ENCODE assay signal across 27 cellular contexts in genomic region chr7:130191791-130192190, GRCh38. TPM values are rescaled to one million over a fixed set of nuclear protein-coding genes. Genes with fewer than 3 reads are reported as not detected.
A peak's percentile ranks its signal among the peaks of the same experiment; 100 is the strongest.
DNase-seq lines count a peak whose midpoint lies in the region; ATAC-seq, FAIRE-seq and TF ChIP-seq lines count a peak whose summit lies in the region.
"Had no signal": no experiment of that assay in that cellular context is flagged by ENCODE, and none has a peak within 500 bp of the region (broad histone marks: within the 10 kb centered on the region; RNA-seq: fewer than 3 reads in every experiment).

No MANE protein-coding gene starts in this region.

- peaks cover 4% of the 10 kb centered on the region for H3K79me2 ChIP-seq in OCI-LY3 (ENCODE audit: low read length)

- intact Hi-C loops in Caco-2 (cut with micrococcal nuclease; ENCODE audit: unreplicated experiment): no loop called here
- intact Hi-C loops in lower lobe of right lung (cut with DNase I): no loop called here

- no peaks in the 10 kb centered on the region for H3K27me3 Mint-ChIP-seq in Caco-2 (ENCODE audit: insufficient read depth, unreplicated experiment)
- H3K27me3 Mint-ChIP-seq: CD4-positive, alpha-beta memory T cell; CD4-positive, CD25-positive, alpha-beta regulatory T cell had no signal

- TF ChIP-seq CTCF in OCI-LY3 (IDR thresholded peaks at IDR 0.05; ENCODE audit: low read depth, low read length) (no peak), Caco-2 (IDR thresholded peaks at IDR 0.05; ENCODE audit: insufficient read depth in 1 of 2, low read depth in 1 of 2, low read length in 1 of 2, severe bottlenecking in 1 of 2, unreplicated experiment in 1 of 2) (no peak), lower lobe of right lung (IDR thresholded peaks at IDR 0.05) (no peak)

- peak; percentile 31 for FAIRE-seq in GM12891 (lab: Jason Lieb, UNC)
- FAIRE-seq: GM12892 had no signal

- H3K4me3 ChIP-seq in OCI-LY3 (ENCODE audit: low read length) (peak overlapping the region; percentile 4; the same call in 1 of the 2 replicates), Caco-2 (ENCODE audit: low read depth, low read length) (no peak overlapping the region), lower lobe of right lung (no peak overlapping the region)
- H3K4me3 ChIP-seq: BLaER1 had no signal

- DNase-seq in GM12891 (ENCODE audit: insufficient read length, low spot score) (no peak), Caco-2 (no peak), lower lobe of right lung (no peak), occipital lobe (lab: John Stamatoyannopoulos, UW) (no peak)
- no peak for DNase-seq in stimulated activated CD4-positive, alpha-beta T cell treated with anti-CD3 and anti-CD28 coated beads, Interleukin-12 subunit alpha, Interleukin-12 subunit beta, amount 100 ng/mL, for 4 hours
- DNase-seq: 8988T; ACHN; BE2C; C1 segment of cervical spinal cord; CD4-positive, alpha-beta memory T cell; CD4-positive, CD25-positive, alpha-beta regulatory T cell; DMS 273 treated with DMSO at 0.1 percent for 48 hours; DMS153; DMS53; DMS79; DND-41; EL; GDM1 had no signal

- no peaks in the 10 kb centered on the region for H3K9me3 ChIP-seq in OCI-LY3 (ENCODE audit: insufficient read depth, low read length)
- no peaks in the 10 kb centered on the region for H3K9me3 ChIP-seq in Caco-2
- H3K9me3 ChIP-seq in lower lobe of right lung: no peaks in the 10 kb centered on the region
- H3K9me3 ChIP-seq: BE2C, BLaER1 had no signal

- TF ChIP-seq POLR2A in GM12891 (IDR thresholded peaks at IDR 0.05; ENCODE audit: low read depth, low read length): no peak

- ATAC-seq in GM18867 (IDR thresholded peaks at IDR 0.05; ENCODE audit: unreplicated experiment) (peak; percentile 58), lower lobe of right lung (no peak)

- H3K27ac Mint-ChIP-seq in Caco-2 (ENCODE audit: unreplicated experiment): no peak overlapping the region
- H3K27ac Mint-ChIP-seq: CD14-positive monocyte; CD4-positive, alpha-beta memory T cell had no signal

- H3K36me3 Mint-ChIP-seq in Caco-2 (ENCODE audit: insufficient read depth, unreplicated experiment): peaks cover 28% of the 10 kb centered on the region

- H3K4me1 ChIP-seq in OCI-LY3 (ENCODE audit: low read length) (peaks cover 23% of the 10 kb centered on the region), Caco-2 (peaks cover 4% of the 10 kb centered on the region), lower lobe of right lung (no peaks in the 10 kb centered on the region)
- H3K4me1 ChIP-seq: BE2C, BLaER1 had no signal

- H3K4me1 Mint-ChIP-seq in Caco-2 (ENCODE audit: low read depth, unreplicated experiment): no peaks in the 10 kb centered on the region
- H3K4me1 Mint-ChIP-seq: CD14-positive monocyte had no signal

- peak overlapping the region; percentile 66 for H3K27ac ChIP-seq in OCI-LY3 (ENCODE audit: low read length)
- H3K27ac ChIP-seq in lower lobe of right lung: no peak overlapping the region
- H3K27ac ChIP-seq: BLaER1 had no signal

- BruUV-seq in Caco-2 (replicated peaks; lab: Mats Ljungman, UMichigan): no TSS peak

- no peaks in the 10 kb centered on the region for H3K9me3 Mint-ChIP-seq in Caco-2 (ENCODE audit: unreplicated experiment)
- H3K9me3 Mint-ChIP-seq: CD14-positive monocyte; CD4-positive, alpha-beta memory T cell; CD4-positive, CD25-positive, alpha-beta regulatory T cell had no signal

- CTCF ChIA-PET in Caco-2 (lab: Charles Lee): no interaction called here

- H3K9ac ChIP-seq in OCI-LY3 (ENCODE audit: low read length): peak overlapping the region; percentile 31
- H3K9ac ChIP-seq: BLaER1 had no signal

- no peaks in the 10 kb centered on the region for H4K20me1 ChIP-seq in OCI-LY3 (ENCODE audit: insufficient read depth, low read length)
- H4K20me1 ChIP-seq: BLaER1 had no signal

- H3K27me3 ChIP-seq in OCI-LY3 (ENCODE audit: low read depth, low read length): no peaks in the 10 kb centered on the region
- no peaks in the 10 kb centered on the region for H3K27me3 ChIP-seq in Caco-2 (replicated peaks; ENCODE audit: control insufficient read depth, insufficient read depth, low read length)
- H3K27me3 ChIP-seq in lower lobe of right lung (ENCODE audit: low read depth): no peaks in the 10 kb centered on the region
- H3K27me3 ChIP-seq: BE2C, BLaER1 had no signal

- POLR2A ChIA-PET in Caco-2 (lab: Charles Lee): no interaction called here

- H2AFZ ChIP-seq in OCI-LY3 (ENCODE audit: low read depth, low read length): no peak overlapping the region

- H3K36me3 ChIP-seq in OCI-LY3 (replicated peaks; ENCODE audit: low read depth, low read length): peaks cover 34% of the 10 kb centered on the region
- H3K36me3 ChIP-seq in Caco-2 (ENCODE audit: control insufficient read depth, insufficient read depth, low read length): no peaks in the 10 kb centered on the region
- H3K36me3 ChIP-seq in lower lobe of right lung: peaks cover 52% of the 10 kb centered on the region

- peak overlapping the region; percentile 51 for H3K4me2 ChIP-seq in OCI-LY3 (ENCODE audit: low read length)
- H3K4me2 ChIP-seq: BLaER1 had no signal

- H3K4me3 Mint-ChIP-seq in Caco-2 (ENCODE audit: unreplicated experiment): no peak overlapping the region
- H3K4me3 Mint-ChIP-seq: CD14-positive monocyte; CD4-positive, alpha-beta memory T cell; CD4-positive, CD25-positive, alpha-beta regulatory T cell had no signal

TF ChIP-seq in GM12891, 5 proteins besides CTCF, POLR2A, EP300 and RAD21:
- TF ChIP-seq POLR2AphosphoS5 (IDR thresholded peaks at IDR 0.05; ENCODE audit: low read depth, low read length) (no peak), PAX5 (IDR thresholded peaks at IDR 0.05; ENCODE audit: insufficient read depth, low read length, severe bottlenecking) (peak; percentile 63)

RNA-seq across cellular contexts. Expression of gene TMEM209, which starts 13.4 kb away (rescaled TPM):
- 11.1 TPM for polyA plus RNA-seq in GM12891 (2012; ENCODE audit: low read depth, missing spikeins)
- total RNA-seq in Caco-2 (2022) (32.8 and 34.5 TPM in 2 replicates), lower lobe of right lung (21.7 TPM), occipital lobe (13.9 TPM)

RNA-seq across cellular contexts. Expression of gene SSMEM1, which starts 15.9 kb away (rescaled TPM):
- polyA plus RNA-seq in GM12891 (2012; ENCODE audit: low read depth, missing spikeins): not detected
- not detected in 2 replicates for total RNA-seq in Caco-2 (2022)
- total RNA-seq in lower lobe of right lung: not detected
- total RNA-seq in occipital lobe: 0.31 TPM
- total RNA-seq: A673; CD4-positive, alpha-beta memory T cell; CD4-positive, CD25-positive, alpha-beta regulatory T cell; Daoy; G401 had no signal
- polyA plus RNA-seq: AG04450; CD14-positive monocyte; CD4-positive, alpha-beta memory T cell; CD4-positive, CD25-positive, alpha-beta regulatory T cell had no signal
